In the genomic region with DNA sequence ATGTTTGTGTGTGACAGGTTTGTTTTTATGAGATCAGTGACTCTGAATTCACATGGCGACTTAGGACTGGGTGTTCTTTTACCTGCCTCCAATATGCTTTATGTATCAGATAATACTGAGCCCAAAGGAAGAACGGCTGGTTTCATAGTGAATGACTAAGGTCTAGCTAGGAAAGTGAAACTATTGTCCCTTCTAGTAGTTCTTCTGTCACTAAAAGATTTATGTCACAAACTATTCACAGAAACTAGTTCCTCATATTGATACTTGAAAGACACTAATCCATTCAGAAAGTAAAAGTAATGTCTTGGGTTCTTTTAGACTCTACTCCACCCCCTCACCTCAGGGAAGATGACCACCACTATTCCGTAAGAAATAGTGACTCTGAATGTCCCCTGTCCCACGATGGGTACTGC, we compare ENCODE assay signal across 12 cellular contexts.
A peak's percentile ranks its signal among the peaks of the same experiment; 100 is the strongest.
DNase-seq lines count a peak whose midpoint lies in the region; ATAC-seq and TF ChIP-seq lines count a peak whose summit lies in the region.
"Had no signal": no experiment of that assay in that cellular context is flagged by ENCODE, and none has a peak within 500 bp of the region (broad histone marks: within the 10 kb centered on the region; RNA-seq: fewer than 3 reads in every experiment).

No MANE protein-coding gene starts in this region.

- no peak for TF ChIP-seq CTCF in Loucy (conservative IDR thresholded peaks at IDR 0.05; ENCODE audit: low read length)

- H3K4me2 ChIP-seq in Loucy (ENCODE audit: low read depth, low read length, poor library complexity, severe bottlenecking): no peak overlapping the region

- H3K9ac ChIP-seq in Loucy (ENCODE audit: low read depth, low read length, poor library complexity, severe bottlenecking): no peak overlapping the region

- peak overlapping the region; percentile 36 for H3K4me3 Mint-ChIP-seq in activated CD8-positive, alpha-beta memory T cell treated with anti-CD3 and anti-CD28 coated beads, Interleukin-2, amount 10 ng/mL, durations not matched to agents 7 days and 5 days
- H3K4me3 Mint-ChIP-seq: T-helper 2 cell treated with Interferon-gamma antibody and Interleukin-4, amounts not matched to agents 5 μg/mL and 100 μg/mL, for 36 hours had no signal

- no peaks in the 10 kb centered on the region for H3K9me3 Mint-ChIP-seq in activated CD8-positive, alpha-beta memory T cell treated with anti-CD3 and anti-CD28 coated beads, Interleukin-2, amount 10 ng/mL, durations not matched to agents 7 days and 5 days (ENCODE audit: low read depth)
- H3K9me3 Mint-ChIP-seq: T-helper 2 cell treated with Interferon-gamma antibody and Interleukin-4, amounts not matched to agents 5 μg/mL and 100 μg/mL, for 36 hours had no signal

- 0 out of 2 replicates have a peak overlapping the region, but pooled peaks have one; percentile 6 for H2AFZ ChIP-seq in Loucy (ENCODE audit: low read length)

- H3K9me2 ChIP-seq in Loucy (replicated peaks; ENCODE audit: low read depth, low read length): no peaks in the 10 kb centered on the region

- H3K36me3 ChIP-seq in Loucy (ENCODE audit: insufficient read depth, low read length): no peaks in the 10 kb centered on the region

- DNase-seq in activated CD8-positive, alpha-beta memory T cell treated with anti-CD3 and anti-CD28 coated beads, Interleukin-2, amount 10 ng/mL, durations not matched to agents 7 days and 5 days: no peak
- no peak for DNase-seq in activated CD8-positive, alpha-beta memory T cell treated with anti-CD3 and anti-CD28 coated beads, Interleukin-2, amount 50 U/mL, for 4 hours
- no peak for DNase-seq in stimulated activated naive CD8-positive, alpha-beta T cell treated with anti-CD3 and anti-CD28 coated beads, Interleukin-15, Interleukin-2, amounts not matched to agents 100 U/mL and 50 U/mL, for 24 hours
- no peak for DNase-seq in NCI-H2107 (lab: John Stamatoyannopoulos, UW)
- DNase-seq in cerebellum (ENCODE audit: low spot score): no peak
- DNase-seq in SKM-1 treated with dmso at 0.1 percent for 144 hours (lab: John Stamatoyannopoulos, UW; ENCODE audit: unreplicated experiment): no peak
- DNase-seq: ACHN; stimulated activated CD4-positive, alpha-beta T cell treated with anti-CD3 and anti-CD28 coated beads, Interleukin-12 subunit alpha, Interleukin-12 subunit beta, amount 100 ng/mL, for 4 hours had no signal

- no peaks in the 10 kb centered on the region for H3K4me1 ChIP-seq in Loucy (ENCODE audit: insufficient read depth, low read length, poor library complexity, severe bottlenecking)

- peak; percentile 77 for ATAC-seq in activated CD8-positive, alpha-beta memory T cell treated with anti-CD3 and anti-CD28 coated beads, Interleukin-2, amount 10 ng/mL, durations not matched to agents 7 days and 5 days
- peak; percentile 60 for ATAC-seq in HG02798 (IDR thresholded peaks at IDR 0.05; ENCODE audit: poor library complexity, unreplicated experiment)
- ATAC-seq in stimulated activated naive CD8-positive, alpha-beta T cell treated with anti-CD3 and anti-CD28 coated beads, Interleukin-15, Interleukin-2, amounts not matched to agents 100 U/mL and 50 U/mL, for 24 hours: peak; percentile 78
- ATAC-seq: esophagus mucosa had no signal

- no peaks in the 10 kb centered on the region for H3K9me3 ChIP-seq in Loucy (ENCODE audit: insufficient read depth, low read depth, low read length)

- no peaks in the 10 kb centered on the region for H3K27me3 ChIP-seq in Loucy (ENCODE audit: insufficient read depth, low read length, poor library complexity, severe bottlenecking)

- H3K36me3 Mint-ChIP-seq in activated CD8-positive, alpha-beta memory T cell treated with anti-CD3 and anti-CD28 coated beads, Interleukin-2, amount 10 ng/mL, durations not matched to agents 7 days and 5 days: peaks cover 2% of the 10 kb centered on the region

- CTCF ChIA-PET in activated CD8-positive, alpha-beta memory T cell treated with anti-CD3 and anti-CD28 coated beads, Interleukin-2, amount 10 ng/mL, durations not matched to agents 7 days and 5 days (lab: Charles Lee): interaction anchor here (0.5 to 10.8 kb wide), 5 partner anchors 10 to 561 kb away, joined by 3 to 212 read pairs (median 4); partner anchors contain the start of gene SEC24B

- no peak overlapping the region for H3K4me3 ChIP-seq in Loucy (ENCODE audit: low read length, poor library complexity, severe bottlenecking)

- no peaks in the 10 kb centered on the region for H3F3A ChIP-seq in Loucy (ENCODE audit: low read depth)

- H3K27me3 Mint-ChIP-seq in activated CD8-positive, alpha-beta memory T cell treated with anti-CD3 and anti-CD28 coated beads, Interleukin-2, amount 10 ng/mL, durations not matched to agents 7 days and 5 days: peaks cover 3% of the 10 kb centered on the region

- peak overlapping the region; percentile 33 for H3K27ac Mint-ChIP-seq in activated CD8-positive, alpha-beta memory T cell treated with anti-CD3 and anti-CD28 coated beads, Interleukin-2, amount 10 ng/mL, durations not matched to agents 7 days and 5 days
- H3K27ac Mint-ChIP-seq: T-helper 2 cell treated with Interferon-gamma antibody and Interleukin-4, amounts not matched to agents 5 μg/mL and 100 μg/mL, for 36 hours had no signal

- no peaks in the 10 kb centered on the region for H3K79me2 ChIP-seq in Loucy (ENCODE audit: insufficient read depth, low read length)

- no peaks in the 10 kb centered on the region for H4K20me1 ChIP-seq in Loucy (ENCODE audit: insufficient read depth, low read length, poor library complexity, severe bottlenecking)

- H3K4me1 Mint-ChIP-seq in activated CD8-positive, alpha-beta memory T cell treated with anti-CD3 and anti-CD28 coated beads, Interleukin-2, amount 10 ng/mL, durations not matched to agents 7 days and 5 days: peaks cover 33% of the 10 kb centered on the region
